Comparison of ENCODE assay signal across 10 cellular contexts in genomic region chr12:3604750-3605638, GRCh38.
DNase-seq lines count a peak whose midpoint lies in the region; TF ChIP-seq lines count a peak whose summit lies in the region.
"Had no signal": no experiment of that assay in that cellular context is flagged by ENCODE, and none has a peak within 500 bp of the region (broad histone marks: within the 10 kb centered on the region; RNA-seq: fewer than 3 reads in every experiment).

No MANE protein-coding gene starts in this region.

- H3K4me3 Mint-ChIP-seq in CD4-positive, alpha-beta memory T cell: no peak overlapping the region
- H3K4me3 Mint-ChIP-seq: activated naive CD8-positive, alpha-beta T cell treated with anti-CD3 and anti-CD28 coated beads, Interleukin-2, amount 10 ng/mL, durations not matched to agents 7 days and 5 days; IgD-negative memory B cell had no signal

- peaks cover 0 to 11% (median 7%) of the 10 kb centered on the region in 8 donors for H3K9me3 Mint-ChIP-seq in CD4-positive, alpha-beta memory T cell
- H3K9me3 Mint-ChIP-seq: activated naive CD8-positive, alpha-beta T cell treated with anti-CD3 and anti-CD28 coated beads, Interleukin-2, amount 10 ng/mL, durations not matched to agents 7 days and 5 days had no signal

- H3K27ac ChIP-seq in CD4-positive, alpha-beta memory T cell (ENCODE audit: low read depth, low read length): no peak overlapping the region

- CTCF ChIA-PET in CD4-positive, alpha-beta memory T cell (lab: Charles Lee; ENCODE audit: partially characterized antibody): interaction anchor here (1.7 kb wide), 1 partner anchor 305 kb away, joined by 3 read pairs; no protein-coding TSS in a partner anchor

- H3K4me3 ChIP-seq in NB4 (ENCODE audit: low read depth, low read length): no peak overlapping the region
- H3K4me3 ChIP-seq in adipocyte (ENCODE audit: low read length): no peak overlapping the region
- no peak overlapping the region for H3K4me3 ChIP-seq in CD4-positive, alpha-beta memory T cell (ENCODE audit: low read length in 2 of 2)

- H3K4me1 Mint-ChIP-seq in CD4-positive, alpha-beta memory T cell: peaks cover 0 to 4% (median 2%) of the 10 kb centered on the region in 4 donors

- H3K27ac Mint-ChIP-seq in CD4-positive, alpha-beta memory T cell: peak overlapping the region in 2 of 7 donors; percentile 23 to 29
- H3K27ac Mint-ChIP-seq: activated naive CD8-positive, alpha-beta T cell treated with anti-CD3 and anti-CD28 coated beads, Interleukin-2, amount 10 ng/mL, durations not matched to agents 7 days and 5 days had no signal

- intact Hi-C loops in CD4-positive, alpha-beta memory T cell (cut with micrococcal nuclease): no loop called here

- H3K27me3 Mint-ChIP-seq in CD4-positive, alpha-beta memory T cell: no peaks in the 10 kb centered on the region

- no peaks in the 10 kb centered on the region for H3K9me3 ChIP-seq in adipocyte (ENCODE audit: control insufficient read depth, low read length)
- no peaks in the 10 kb centered on the region for H3K9me3 ChIP-seq in CD4-positive, alpha-beta memory T cell (ENCODE audit: control insufficient read depth in 1 of 2, low read length in 2 of 2)

- POLR2A ChIA-PET in CD4-positive, alpha-beta memory T cell (lab: Charles Lee; ENCODE audit: partially characterized antibody): no interaction called here

- H3K27me3 ChIP-seq in adipocyte (replicated peaks; ENCODE audit: control insufficient read depth, insufficient read depth, low read length): peaks cover 50% of the 10 kb centered on the region
- H3K27me3 ChIP-seq in CD4-positive, alpha-beta memory T cell (ENCODE audit: insufficient read depth, low read length): no peaks in the 10 kb centered on the region

- DNase-seq in ACHN (peak; percentile 43), NB4 (ENCODE audit: low read depth) (peak; percentile 8), adipocyte (ENCODE audit: low read depth) (peak; percentile 1), iris pigment epithelial cell (ENCODE audit: low read depth) (peak; percentile 6), activated gamma-delta T cell (lab: John Stamatoyannopoulos, UW) (no peak)
- no peak for DNase-seq in activated effector memory CD4-positive, alpha-beta T cell treated with anti-CD3 and anti-CD28 coated beads, Interleukin-2, amount 50 U/mL, for 16 hours
- no peak for DNase-seq in CD4-positive, alpha-beta memory T cell
- no peak for DNase-seq in stimulated activated CD4-positive, alpha-beta T cell treated with anti-CD3 and anti-CD28 coated beads, Interleukin-4, amount 100 ng/mL, for 24 hours
- DNase-seq: activated naive CD8-positive, alpha-beta T cell treated with anti-CD3 and anti-CD28 coated beads, Interleukin-2, amount 10 ng/mL, durations not matched to agents 7 days and 5 days had no signal

- H3K9ac ChIP-seq in adipocyte (ENCODE audit: low read length): no peak overlapping the region

- no peak for TF ChIP-seq CTCF in NB4 (IDR thresholded peaks at IDR 0.05; ENCODE audit: low read depth, low read length)

- no peak for TF ChIP-seq POLR2A in NB4 (IDR thresholded peaks at IDR 0.05; ENCODE audit: extremely low read depth, insufficient read length)

- in situ Hi-C loops in ACHN (cut with HindIII; ENCODE audit: low pct_ligation_motif_present, low pct_unique_long_range_greater_than_20kb, low sequenced_read_pairs): no loop called here

- H3K4me1 ChIP-seq in adipocyte (ENCODE audit: control insufficient read depth, insufficient read depth, low read length): peaks cover 7% of the 10 kb centered on the region
- no peaks in the 10 kb centered on the region for H3K4me1 ChIP-seq in CD4-positive, alpha-beta memory T cell (ENCODE audit: insufficient read depth, low read length)

- H3K36me3 Mint-ChIP-seq in CD4-positive, alpha-beta memory T cell: peaks cover 18 to 19% of the 10 kb centered on the region in 2 donors

- no peaks in the 10 kb centered on the region for H3K36me3 ChIP-seq in adipocyte (ENCODE audit: control insufficient read depth, insufficient read depth, low read length, severe bottlenecking)
- no peaks in the 10 kb centered on the region for H3K36me3 ChIP-seq in CD4-positive, alpha-beta memory T cell (ENCODE audit: insufficient read depth, low read length)

Comparison
In these comparisons a context has a peak if more than half of its experiments do, and no peak if none do; other contexts are left out.
1. DNase-seq: peak in ACHN (single experiment), NB4 (single experiment), adipocyte (single experiment) and iris pigment epithelial cell (single experiment); none in activated effector memory CD4-positive, alpha-beta T cell treated with anti-CD3 and anti-CD28 coated beads, Interleukin-2, amount 50 U/mL, for 16 hours (single experiment), activated gamma-delta T cell (single experiment), CD4-positive, alpha-beta memory T cell (0 of 5) and stimulated activated CD4-positive, alpha-beta T cell treated with anti-CD3 and anti-CD28 coated beads, Interleukin-4, amount 100 ng/mL, for 24 hours (single experiment).